Comparison of ENCODE assay signal across 13 cellular contexts in the genomic region with DNA sequence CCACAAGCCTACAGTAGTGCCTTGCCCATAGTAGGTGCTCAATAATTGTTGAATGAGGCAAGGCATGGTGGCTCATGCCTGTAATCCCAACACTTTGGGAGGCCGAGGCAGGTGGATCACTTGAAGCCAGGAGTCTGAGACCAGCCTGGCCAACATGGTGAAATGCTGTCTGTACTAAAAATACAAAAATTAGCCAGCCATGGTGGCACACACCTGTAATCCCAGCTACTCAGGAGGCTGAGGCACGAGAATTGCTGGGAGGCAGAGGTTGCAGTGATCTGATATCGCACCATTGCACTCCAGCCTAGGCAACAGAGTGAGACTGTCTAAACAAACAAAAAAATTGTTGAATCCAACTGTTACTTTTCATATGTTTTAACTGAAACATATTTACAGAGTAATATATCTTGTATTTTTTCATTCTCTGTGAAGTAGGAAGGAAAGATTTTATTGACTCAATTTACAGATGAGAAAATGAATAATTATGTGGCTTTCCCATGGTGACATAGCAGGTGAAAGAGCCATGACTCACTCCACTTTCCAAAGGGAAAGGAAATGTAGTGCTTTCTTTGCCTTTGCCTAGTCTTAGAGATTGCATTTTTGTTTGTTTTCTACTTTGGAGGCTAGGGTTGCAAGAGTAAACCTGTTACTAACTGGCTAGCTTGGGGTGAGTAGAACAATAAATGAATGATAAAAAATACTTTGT.
DNase-seq lines count a peak whose midpoint lies in the region; ATAC-seq and TF ChIP-seq lines count a peak whose summit lies in the region.
"Had no signal": no experiment of that assay in that cellular context is flagged by ENCODE, and none has a peak within 500 bp of the region (broad histone marks: within the 10 kb centered on the region; RNA-seq: fewer than 3 reads in every experiment).

No MANE protein-coding gene starts in this region.

- H3K4me1 ChIP-seq in RWPE2 (ENCODE audit: insufficient read depth, poor library complexity, severe bottlenecking), result peaks cover 9% of the 10 kb centered on the region
- peaks cover 6% of the 10 kb centered on the region for H3K4me1 ChIP-seq in upper lobe of right lung

- DNase-seq in RWPE2 (ENCODE audit: low spot score) (no peak), fibroblast of the aortic adventitia (ENCODE audit: low read depth) (peak; percentile 48), upper lobe of right lung (no peak), COLO668 (lab: John Stamatoyannopoulos, UW; ENCODE audit: unreplicated experiment) (no peak)
- DNase-seq: aorta; foreskin melanocyte; Kasumi-1; NCI-H2171 treated with DMSO at 0.1 percent for 48 hours; stimulated activated naive CD4-positive, alpha-beta T cell had no signal

- no peak for TF ChIP-seq CTCF in RWPE2 (IDR thresholded peaks at IDR 0.05; ENCODE audit: poor library complexity, severe bottlenecking)
- TF ChIP-seq CTCF in fibroblast of the aortic adventitia (IDR thresholded peaks at IDR 0.05; ENCODE audit: insufficient read depth, low read length), result no peak
- no peak for TF ChIP-seq CTCF in upper lobe of right lung (IDR thresholded peaks at IDR 0.05)

- peak overlapping the region; percentile 23 for H3K27ac ChIP-seq in RWPE2 (ENCODE audit: poor library complexity, severe bottlenecking)
- no peak overlapping the region for H3K27ac ChIP-seq in upper lobe of right lung

- H3K27me3 ChIP-seq in RWPE2 (ENCODE audit: insufficient read depth, poor library complexity, severe bottlenecking), result no peaks in the 10 kb centered on the region
- no peaks in the 10 kb centered on the region for H3K27me3 ChIP-seq in upper lobe of right lung

- intact Hi-C loops in upper lobe of right lung (cut with DNase I), result no loop called here

- ATAC-seq in GM21423 (IDR thresholded peaks at IDR 0.05; ENCODE audit: unreplicated experiment) (peak; percentile 11), RWPE2 (ENCODE audit: low read depth) (peak; percentile 79), upper lobe of right lung (peak; percentile 21), GM21447 (IDR thresholded peaks at IDR 0.05; ENCODE audit: unreplicated experiment) (no peak), HG03439 (IDR thresholded peaks at IDR 0.05; ENCODE audit: unreplicated experiment) (no peak), HG02884 (IDR thresholded peaks at IDR 0.05; ENCODE audit: unreplicated experiment) (no peak)

- no peaks in the 10 kb centered on the region for H3K9me3 ChIP-seq in RWPE2 (ENCODE audit: severe bottlenecking)
- H3K9me3 ChIP-seq in upper lobe of right lung, result no peaks in the 10 kb centered on the region

- H3K4me3 ChIP-seq in RWPE2 (ENCODE audit: severe bottlenecking) (no peak overlapping the region), fibroblast of the aortic adventitia (ENCODE audit: low read depth, low read length) (no peak overlapping the region), upper lobe of right lung (no peak overlapping the region)

- H3K36me3 ChIP-seq in RWPE2 (ENCODE audit: low read depth) (no peaks in the 10 kb centered on the region), upper lobe of right lung (no peaks in the 10 kb centered on the region)

Comparison
In these comparisons a context has a peak if more than half of its experiments do, and no peak if none do; other contexts are left out.
1. ATAC-seq: peak in GM21423 (single experiment), RWPE2 (single experiment) and upper lobe of right lung (single experiment); none in GM21447 (single experiment), HG03439 (single experiment) and HG02884 (single experiment).